Comparison of ENCODE assay signal across 8 cellular contexts in the genomic region with DNA sequence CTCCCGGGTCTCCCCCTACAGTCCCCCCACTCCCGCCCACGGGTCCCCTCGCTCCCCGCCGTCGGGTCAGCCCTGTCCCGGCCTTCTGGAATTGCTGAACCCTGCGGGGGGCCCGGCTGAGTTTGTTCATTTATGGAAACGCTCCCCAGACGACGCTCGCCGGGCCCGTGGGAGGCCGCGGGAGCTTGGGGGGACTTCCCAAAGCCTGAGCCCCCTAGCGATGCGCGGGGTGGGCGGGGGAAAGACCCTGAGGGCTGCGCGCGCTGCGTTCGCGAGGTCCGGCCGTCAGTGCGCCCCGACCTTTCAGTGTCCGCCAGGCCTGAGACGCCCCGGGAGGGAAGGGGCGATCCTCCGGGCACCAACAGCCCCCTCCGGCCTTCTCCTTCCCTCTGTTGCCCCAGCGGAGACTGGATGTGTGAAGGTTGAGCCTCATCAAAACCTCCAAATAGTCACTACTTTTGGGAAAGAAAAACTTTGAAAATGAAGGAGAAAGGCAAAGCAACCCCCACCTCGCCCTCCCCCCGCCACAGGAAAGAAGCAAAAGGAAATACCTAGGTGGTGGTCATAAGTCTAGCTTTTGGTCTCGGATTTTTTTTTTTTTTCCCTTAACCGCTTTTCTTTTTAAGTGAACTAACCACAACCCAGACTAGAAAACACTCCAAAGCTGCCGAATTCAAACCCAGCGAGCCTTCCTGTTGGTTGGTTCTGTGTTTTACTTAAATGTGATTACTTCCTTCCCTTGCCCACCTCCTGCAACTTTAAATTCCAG. TPM values are rescaled to one million over a fixed set of nuclear protein-coding genes. Genes with fewer than 3 reads are reported as not detected.
DNase-seq lines count a peak whose midpoint lies in the region; ATAC-seq, FAIRE-seq and TF ChIP-seq lines count a peak whose summit lies in the region.

No MANE protein-coding gene starts in this region.

- H3K4me1 Mint-ChIP-seq in activated CD4-positive, alpha-beta memory T cell treated with anti-CD3 and anti-CD28 coated beads, Interleukin-2, amount 10 ng/mL, durations not matched to agents 7 days and 5 days = peaks cover 23% of the 10 kb centered on the region

- H3K9ac ChIP-seq in iPS-15b (ENCODE audit: low read depth, low read length) = no peak overlapping the region

- peaks cover 72% of the 10 kb centered on the region for H3K27me3 Mint-ChIP-seq in activated CD4-positive, alpha-beta memory T cell treated with anti-CD3 and anti-CD28 coated beads, Interleukin-2, amount 10 ng/mL, durations not matched to agents 7 days and 5 days

- peak; percentile 59; the same call in 1 of the 2 replicates for TF ChIP-seq POLR2A in GM12892 (IDR thresholded peaks at IDR 0.05; ENCODE audit: low read depth, low read length)

- peaks cover 4% of the 10 kb centered on the region for H3K36me3 Mint-ChIP-seq in activated CD4-positive, alpha-beta memory T cell treated with anti-CD3 and anti-CD28 coated beads, Interleukin-2, amount 10 ng/mL, durations not matched to agents 7 days and 5 days (ENCODE audit: low read depth)

- CTCF ChIA-PET in activated CD4-positive, alpha-beta memory T cell treated with anti-CD3 and anti-CD28 coated beads, Interleukin-2, amount 10 ng/mL, durations not matched to agents 7 days and 5 days (lab: Charles Lee) = interaction anchor here (0.6 to 4.4 kb wide), 4 partner anchors 8 to 941 kb away, joined by 3 to 37 read pairs (median 6); no protein-coding TSS in a partner anchor

- POLR2A ChIA-PET in activated CD4-positive, alpha-beta memory T cell treated with anti-CD3 and anti-CD28 coated beads, Interleukin-2, amount 10 ng/mL, durations not matched to agents 7 days and 5 days (lab: Charles Lee) = interaction anchor here (1.0 to 1.4 kb wide), 3 partner anchors 9 to 352 kb away, joined by 3 read pairs; no protein-coding TSS in a partner anchor

- no peak overlapping the region for H3K27ac ChIP-seq in thymus (ENCODE audit: low read depth)

- H3K36me3 ChIP-seq in iPS-15b (ENCODE audit: control insufficient read depth, insufficient read depth, low read length) (no peaks in the 10 kb centered on the region), thymus (ENCODE audit: control insufficient read depth, insufficient read depth) (no peaks in the 10 kb centered on the region)

- FAIRE-seq in GM12892 (lab: Jason Lieb, UNC) = peak; percentile 64

- ATAC-seq in HG02571 (IDR thresholded peaks at IDR 0.05; ENCODE audit: unreplicated experiment) (peak; percentile 28), GM18519 (IDR thresholded peaks at IDR 0.05; ENCODE audit: low FRiP score, unreplicated experiment) (no peak), GM21717 (IDR thresholded peaks at IDR 0.05; ENCODE audit: unreplicated experiment) (no peak)

- H3K27ac Mint-ChIP-seq in activated CD4-positive, alpha-beta memory T cell treated with anti-CD3 and anti-CD28 coated beads, Interleukin-2, amount 10 ng/mL, durations not matched to agents 7 days and 5 days = no peak overlapping the region

- H3K9me3 Mint-ChIP-seq in activated CD4-positive, alpha-beta memory T cell treated with anti-CD3 and anti-CD28 coated beads, Interleukin-2, amount 10 ng/mL, durations not matched to agents 7 days and 5 days = no peaks in the 10 kb centered on the region

- H3K9me3 ChIP-seq in iPS-15b (ENCODE audit: control insufficient read depth, insufficient read depth, low read length) = no peaks in the 10 kb centered on the region
- H3K9me3 ChIP-seq in thymus (ENCODE audit: control insufficient read depth) = no peaks in the 10 kb centered on the region

- H3K27me3 ChIP-seq in iPS-15b (ENCODE audit: control insufficient read depth, insufficient read depth, low read length) = peaks cover 28% of the 10 kb centered on the region
- H3K27me3 ChIP-seq in thymus (ENCODE audit: control insufficient read depth, insufficient read depth) = peaks cover 78% of the 10 kb centered on the region

- DNase-seq in GM12892 (ENCODE audit: insufficient read length) = no peak
- DNase-seq in activated CD4-positive, alpha-beta memory T cell treated with anti-CD3 and anti-CD28 coated beads, Interleukin-2, amount 10 ng/mL, durations not matched to agents 7 days and 5 days = peak; percentile 41
- DNase-seq in iPS-NIHi11 (ENCODE audit: low spot score) = no peak

- H3K4me3 Mint-ChIP-seq in activated CD4-positive, alpha-beta memory T cell treated with anti-CD3 and anti-CD28 coated beads, Interleukin-2, amount 10 ng/mL, durations not matched to agents 7 days and 5 days = peak overlapping the region; percentile 64

- H3K4me1 ChIP-seq in iPS-15b (ENCODE audit: control insufficient read depth, insufficient read depth, low read length) (peaks cover 7% of the 10 kb centered on the region), thymus (ENCODE audit: control insufficient read depth, insufficient read depth, low read length) (no peaks in the 10 kb centered on the region)

- H3K4me3 ChIP-seq in iPS-15b (ENCODE audit: low read depth, low read length) = peak overlapping the region; percentile 48
- peak overlapping the region; percentile 45 for H3K4me3 ChIP-seq in thymus (ENCODE audit: low read length)

- WGBS in thymus = 2% methylated on average over 45 of the region's 45 CpGs

RNA-seq across cellular contexts. Expression of gene CYS1, which starts 0.5 kb away (rescaled TPM):
- 2.6 TPM for polyA plus RNA-seq in GM12892 (2012; ENCODE audit: missing spikeins)
- total RNA-seq in activated CD4-positive, alpha-beta memory T cell treated with anti-CD3 and anti-CD28 coated beads, Interleukin-2, amount 10 ng/mL, durations not matched to agents 7 days and 5 days = under 1 TPM; 0.40 to 0.71 TPM
- polyA plus RNA-seq in thymus = 0.30 TPM

RNA-seq across cellular contexts. Expression of gene KLF11, which starts 37.4 kb away (rescaled TPM):
- polyA plus RNA-seq in GM12892 (2012; ENCODE audit: missing spikeins) = 2.2 TPM
- total RNA-seq in activated CD4-positive, alpha-beta memory T cell treated with anti-CD3 and anti-CD28 coated beads, Interleukin-2, amount 10 ng/mL, durations not matched to agents 7 days and 5 days = 10 to 100 TPM; 14.4 to 16.0 TPM
- polyA plus RNA-seq in thymus = 5.4 TPM

RNA-seq across cellular contexts. Expression of gene RRM2, which starts 41.8 kb away (rescaled TPM):
- polyA plus RNA-seq in GM12892 (2012; ENCODE audit: missing spikeins) = 122 TPM
- total RNA-seq in activated CD4-positive, alpha-beta memory T cell treated with anti-CD3 and anti-CD28 coated beads, Interleukin-2, amount 10 ng/mL, durations not matched to agents 7 days and 5 days = 100 to 1,000 TPM; 546 to 570 TPM
- polyA plus RNA-seq in thymus = 4.2 TPM
